Comparison of ENCODE assay signal across 8 cellular contexts in the genomic region with DNA sequence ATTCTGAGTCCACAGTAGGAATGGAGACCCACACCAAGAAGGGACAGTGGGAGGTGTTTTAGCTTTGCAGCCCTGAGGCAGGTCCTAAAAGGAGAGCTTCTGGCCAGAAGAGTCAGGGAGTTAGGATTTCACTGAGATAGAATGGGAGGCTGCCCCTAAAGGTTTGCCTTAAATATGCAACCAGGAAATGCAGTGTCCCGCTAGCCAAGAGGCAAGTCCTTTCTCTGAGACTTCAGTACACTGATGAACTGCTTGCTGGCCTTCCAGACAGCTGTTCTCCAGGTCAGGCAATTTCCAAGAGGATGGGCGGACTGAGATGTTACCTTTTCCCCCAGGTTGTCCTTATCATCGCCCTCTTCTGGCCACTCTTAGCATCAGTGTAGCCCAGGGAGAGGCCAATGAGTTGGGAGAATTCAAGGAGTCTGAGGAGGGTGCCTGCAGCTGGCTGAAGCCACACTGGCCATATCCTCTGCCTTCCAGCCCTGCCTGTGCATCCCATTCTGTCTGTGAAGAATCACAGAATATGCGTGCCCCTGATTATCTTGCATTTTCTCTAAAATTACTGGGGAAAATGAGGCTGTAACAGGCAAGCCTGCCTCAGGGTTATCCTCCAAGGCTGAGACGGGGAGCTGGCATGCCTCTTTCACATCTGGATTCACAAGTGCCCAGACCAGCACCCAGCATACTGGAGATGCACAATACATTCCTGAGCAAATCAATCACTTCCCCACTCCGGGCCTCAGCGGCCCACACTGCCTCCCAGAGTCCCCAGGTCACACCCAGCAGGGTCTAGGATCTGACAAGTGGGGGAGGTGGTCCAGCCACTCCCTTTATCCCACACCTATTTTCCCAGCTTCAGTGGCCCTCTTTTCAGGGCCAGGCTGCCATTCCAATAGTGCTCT. TPM values are rescaled to one million over a fixed set of nuclear protein-coding genes. Genes with fewer than 3 reads are reported as not detected.
DNase-seq lines count a peak whose midpoint lies in the region; ATAC-seq and TF ChIP-seq lines count a peak whose summit lies in the region.

No MANE protein-coding gene starts in this region.

- H3K27ac ChIP-seq in MM.1S (ENCODE audit: low read length) = no peak overlapping the region

- no peak overlapping the region for H3K4me3 ChIP-seq in MM.1S (ENCODE audit: low read length)

- no peak overlapping the region for H3K9ac ChIP-seq in MM.1S (ENCODE audit: low read length)

- TF ChIP-seq CTCF in MM.1S (IDR thresholded peaks at IDR 0.05; ENCODE audit: low read length) (peak; percentile 63), type B pancreatic cell (conservative IDR thresholded peaks at IDR 0.05) (peak; percentile 75)

- H3K27ac Mint-ChIP-seq in activated naive CD4-positive, alpha-beta T cell treated with anti-CD3 and anti-CD28 coated beads, Interleukin-2, amount 10 ng/mL, durations not matched to agents 7 days and 5 days = no peak overlapping the region
- no peak overlapping the region for H3K27ac Mint-ChIP-seq in type B pancreatic cell

- peaks cover 84% of the 10 kb centered on the region for H3K27me3 Mint-ChIP-seq in activated naive CD4-positive, alpha-beta T cell treated with anti-CD3 and anti-CD28 coated beads, Interleukin-2, amount 10 ng/mL, durations not matched to agents 7 days and 5 days
- H3K27me3 Mint-ChIP-seq in type B pancreatic cell = peaks cover 74% of the 10 kb centered on the region

- H3K4me3 Mint-ChIP-seq in activated naive CD4-positive, alpha-beta T cell treated with anti-CD3 and anti-CD28 coated beads, Interleukin-2, amount 10 ng/mL, durations not matched to agents 7 days and 5 days = no peak overlapping the region
- H3K4me3 Mint-ChIP-seq in type B pancreatic cell = peak overlapping the region; percentile 86

- no peaks in the 10 kb centered on the region for H3K36me3 Mint-ChIP-seq in activated naive CD4-positive, alpha-beta T cell treated with anti-CD3 and anti-CD28 coated beads, Interleukin-2, amount 10 ng/mL, durations not matched to agents 7 days and 5 days
- H3K36me3 Mint-ChIP-seq in type B pancreatic cell = no peaks in the 10 kb centered on the region

- no peaks in the 10 kb centered on the region for H3K36me3 ChIP-seq in MM.1S (replicated peaks; ENCODE audit: insufficient read depth, low read length)

- no peaks in the 10 kb centered on the region for H3K79me2 ChIP-seq in MM.1S (ENCODE audit: low read length)

- H3K9me3 ChIP-seq in MM.1S (replicated peaks; ENCODE audit: insufficient read depth, low read length) = no peaks in the 10 kb centered on the region

- H3K9me2 ChIP-seq in MM.1S (replicated peaks; ENCODE audit: insufficient read depth, low read length) = no peaks in the 10 kb centered on the region

- no peaks in the 10 kb centered on the region for H3K9me3 Mint-ChIP-seq in activated naive CD4-positive, alpha-beta T cell treated with anti-CD3 and anti-CD28 coated beads, Interleukin-2, amount 10 ng/mL, durations not matched to agents 7 days and 5 days
- H3K9me3 Mint-ChIP-seq in type B pancreatic cell = no peaks in the 10 kb centered on the region

- no peak overlapping the region for H3K4me2 ChIP-seq in MM.1S (ENCODE audit: low read depth, low read length)

- peaks cover 17% of the 10 kb centered on the region; the same call in 1 of the 2 replicates for H3F3A ChIP-seq in MM.1S (ENCODE audit: insufficient read depth, low read length)

- no peaks in the 10 kb centered on the region for H4K20me1 ChIP-seq in MM.1S (ENCODE audit: insufficient read depth, low read length)

- H3K4me1 ChIP-seq in MM.1S (ENCODE audit: low read length) = peaks cover 13% of the 10 kb centered on the region

- H3K4me1 Mint-ChIP-seq in activated naive CD4-positive, alpha-beta T cell treated with anti-CD3 and anti-CD28 coated beads, Interleukin-2, amount 10 ng/mL, durations not matched to agents 7 days and 5 days = peaks cover 16% of the 10 kb centered on the region
- H3K4me1 Mint-ChIP-seq in type B pancreatic cell (ENCODE audit: unreplicated experiment) = peaks cover 6% of the 10 kb centered on the region

- no peak overlapping the region for H2AFZ ChIP-seq in MM.1S (ENCODE audit: low read length)

- peak; percentile 47 for DNase-seq in stimulated activated CD4-positive, alpha-beta T cell treated with anti-CD3 and anti-CD28 coated beads, Interleukin-15, amount 100 ng/mL, for 24 hours
- no peak for DNase-seq in stimulated activated CD4-positive, alpha-beta T cell treated with anti-CD3 and anti-CD28 coated beads, Interleukin-1b, Interleukin-23, amount 100 ng/mL, for 48 hours
- DNase-seq in MM.1S (no peak), islet precursor cell (peak; percentile 90), type B pancreatic cell (ENCODE audit: extremely low spot score, unreplicated experiment) (no peak), GF-D8 (lab: John Stamatoyannopoulos, UW) (no peak)
- peak; percentile 42 for DNase-seq in activated naive CD4-positive, alpha-beta T cell treated with anti-CD3 and anti-CD28 coated beads, Interleukin-2, amount 10 ng/mL, durations not matched to agents 7 days and 5 days

- CTCF ChIA-PET in activated naive CD4-positive, alpha-beta T cell treated with anti-CD3 and anti-CD28 coated beads, Interleukin-2, amount 10 ng/mL, durations not matched to agents 7 days and 5 days (lab: Charles Lee) = interaction anchor here (1.0 to 2.2 kb wide), 6 partner anchors 11 to 138 kb away, joined by 3 to 9 read pairs (median 4); no protein-coding TSS in a partner anchor

- no peak for ATAC-seq in HG03378 (IDR thresholded peaks at IDR 0.05; ENCODE audit: unreplicated experiment)

- peaks cover 15% of the 10 kb centered on the region for H3K27me3 ChIP-seq in MM.1S (replicated peaks; ENCODE audit: insufficient read depth, low read length)

RNA-seq across cellular contexts. Expression of gene TLL2, which starts 2.4 kb away (rescaled TPM):
- total RNA-seq in type B pancreatic cell (ENCODE audit: low replicate concordance) = 0.55 and 0.85 TPM in 2 replicates

Comparison
In these comparisons a context has a peak if more than half of its experiments do, and no peak if none do; other contexts are left out.
1. DNase-seq: peak in stimulated activated CD4-positive, alpha-beta T cell treated with anti-CD3 and anti-CD28 coated beads, Interleukin-15, amount 100 ng/mL, for 24 hours (single experiment), activated naive CD4-positive, alpha-beta T cell treated with anti-CD3 and anti-CD28 coated beads, Interleukin-2, amount 10 ng/mL, durations not matched to agents 7 days and 5 days (single experiment) and islet precursor cell (single experiment); none in stimulated activated CD4-positive, alpha-beta T cell treated with anti-CD3 and anti-CD28 coated beads, Interleukin-1b, Interleukin-23, amount 100 ng/mL, for 48 hours (single experiment), MM.1S (single experiment), type B pancreatic cell (single experiment) and GF-D8 (single experiment).